Comparison of ENCODE assay signal across 1 cellular context in genomic region chr3:98986073-98986472, GRCh38.
TF ChIP-seq lines count a peak whose summit lies in the region.

No MANE protein-coding gene starts in this region.

TF ChIP-seq in HEK293, 187 proteins besides CTCF, POLR2A, EP300 and RAD21 (continued from another document and continues in another):
- TF ChIP-seq ZFHX2 (tag by site-specific recombination; conservative IDR thresholded peaks at IDR 0.05) (no peak), ZNF513 (tag by site-specific recombination; IDR thresholded peaks at IDR 0.05) (no peak), TCF7L2 (IDR thresholded peaks at IDR 0.05; ENCODE audit: borderline replicate concordance, low read depth, low read length) (no peak), ZNF248 (tag by site-specific recombination; IDR thresholded peaks at IDR 0.05) (no peak), ZNF837 (tag by site-specific recombination; IDR thresholded peaks at IDR 0.05) (no peak), ZBTB49 (tag by site-specific recombination; IDR thresholded peaks at IDR 0.05; ENCODE audit: low read depth) (no peak), ZSCAN16 (tag by site-specific recombination; IDR thresholded peaks at IDR 0.05) (no peak), ZNF239 (tag by site-specific recombination; IDR thresholded peaks at IDR 0.05) (no peak), MEIS1 (CRISPR knock-in tag; IDR thresholded peaks at IDR 0.05; ENCODE audit: borderline replicate concordance) (no peak), ZNF664 (tag by site-specific recombination; IDR thresholded peaks at IDR 0.05) (no peak), PBX3 (CRISPR knock-in tag; IDR thresholded peaks at IDR 0.05) (no peak), HOXD13 (CRISPR knock-in tag; IDR thresholded peaks at IDR 0.05; ENCODE audit: borderline replicate concordance) (no peak), ZNF488 (tag by site-specific recombination; IDR thresholded peaks at IDR 0.05) (no peak), ZNF596 (tag by site-specific recombination; IDR thresholded peaks at IDR 0.05) (no peak), ZNF776 (tag by site-specific recombination; IDR thresholded peaks at IDR 0.05; ENCODE audit: borderline replicate concordance) (no peak), ZNF211 (tag by site-specific recombination; IDR thresholded peaks at IDR 0.05; ENCODE audit: low read depth) (no peak), ZNF843 (tag by site-specific recombination; IDR thresholded peaks at IDR 0.05) (peak; percentile 64), ZNF398 (tag by site-specific recombination; IDR thresholded peaks at IDR 0.05) (no peak), ZNF707 (tag by site-specific recombination; IDR thresholded peaks at IDR 0.05) (no peak), ZNF37A (tag by site-specific recombination; IDR thresholded peaks at IDR 0.05) (no peak), ZNF335 (tag by site-specific recombination; conservative IDR thresholded peaks at IDR 0.05) (no peak), ZNF366 (tag by site-specific recombination; conservative IDR thresholded peaks at IDR 0.05) (peak; percentile 90), KLF10 (tag by site-specific recombination; IDR thresholded peaks at IDR 0.05) (peak; percentile 82; the same call in 1 of the 2 replicates), SCRT2 (tag by site-specific recombination; IDR thresholded peaks at IDR 0.05) (peak; percentile 60), ZNF223 (tag by site-specific recombination; IDR thresholded peaks at IDR 0.05) (no peak), ZNF701 (tag by site-specific recombination; IDR thresholded peaks at IDR 0.05) (no peak), ZNF175 (tag by site-specific recombination; IDR thresholded peaks at IDR 0.05) (no peak), ZNF404 (tag by site-specific recombination; IDR thresholded peaks at IDR 0.05) (no peak), ZNF433 (tag by site-specific recombination; IDR thresholded peaks at IDR 0.05; ENCODE audit: low read depth) (no peak), YY1 (tag by site-specific recombination; IDR thresholded peaks at IDR 0.05) (no peak), ZNF423 (tag by site-specific recombination; IDR thresholded peaks at IDR 0.05) (no peak), ZNF560 (tag by site-specific recombination; IDR thresholded peaks at IDR 0.05; ENCODE audit: borderline replicate concordance) (no peak), ZNF677 (tag by site-specific recombination; IDR thresholded peaks at IDR 0.05) (no peak), ZNF624 (tag by site-specific recombination; IDR thresholded peaks at IDR 0.05) (no peak), ZNF654 (tag by site-specific recombination; IDR thresholded peaks at IDR 0.05; ENCODE audit: low read depth) (no peak), ZNF549 (tag by site-specific recombination; IDR thresholded peaks at IDR 0.05) (no peak), ZNF529 (tag by site-specific recombination; IDR thresholded peaks at IDR 0.05; ENCODE audit: insufficient replicate concordance) (no peak), ZXDB (tag by site-specific recombination; IDR thresholded peaks at IDR 0.05) (peak; percentile 56; the same call in 1 of the 2 replicates), ZNF48 (tag by site-specific recombination; IDR thresholded peaks at IDR 0.05) (no peak), ZNF521 (tag by site-specific recombination; IDR thresholded peaks at IDR 0.05) (no peak), KLF8 (tag by site-specific recombination; IDR thresholded peaks at IDR 0.05) (peak; percentile 73), ZFP3 (tag by site-specific recombination; IDR thresholded peaks at IDR 0.05; ENCODE audit: low read depth) (no peak), ZNF670 (tag by site-specific recombination; IDR thresholded peaks at IDR 0.05; ENCODE audit: low read depth) (no peak), ZNF157 (tag by site-specific recombination; IDR thresholded peaks at IDR 0.05) (no peak), ZNF416 (tag by site-specific recombination; IDR thresholded peaks at IDR 0.05) (no peak), ZNF558 (tag by site-specific recombination; IDR thresholded peaks at IDR 0.05) (peak; percentile 79; the same call in 1 of the 2 replicates), ZNF768 (tag by site-specific recombination; IDR thresholded peaks at IDR 0.05) (no peak), HOXC10 (CRISPR knock-in tag; IDR thresholded peaks at IDR 0.05) (no peak), TRIM28 (IDR thresholded peaks at IDR 0.05; ENCODE audit: borderline replicate concordance, low read length) (peak; percentile 64; the same call in 1 of the 2 replicates), ZNF555 (tag by site-specific recombination; conservative IDR thresholded peaks at IDR 0.05) (no peak), HIC1 (tag by site-specific recombination; IDR thresholded peaks at IDR 0.05) (peak; percentile 50; the same call in 1 of the 2 replicates), ZNF580 (tag by site-specific recombination; IDR thresholded peaks at IDR 0.05) (no peak), AEBP2 (tag by site-specific recombination; IDR thresholded peaks at IDR 0.05; ENCODE audit: borderline replicate concordance) (no peak), ZNF169 (tag by site-specific recombination; IDR thresholded peaks at IDR 0.05) (no peak), ZNF473 (tag by site-specific recombination; IDR thresholded peaks at IDR 0.05) (no peak), KLF16 (tag by site-specific recombination; IDR thresholded peaks at IDR 0.05) (no peak), OVOL3 (tag by site-specific recombination; IDR thresholded peaks at IDR 0.05) (no peak), MYNN (tag by site-specific recombination; IDR thresholded peaks at IDR 0.05; ENCODE audit: borderline replicate concordance) (no peak), WT1 (tag by site-specific recombination; IDR thresholded peaks at IDR 0.05) (peak; percentile 95), ZNF292 (tag by site-specific recombination; IDR thresholded peaks at IDR 0.05; ENCODE audit: borderline replicate concordance, low read depth) (no peak), YY2 (tag by site-specific recombination; IDR thresholded peaks at IDR 0.05) (no peak), EGR2 (tag by site-specific recombination; IDR thresholded peaks at IDR 0.05; ENCODE audit: low read depth) (no peak), GFI1B (tag by site-specific recombination; IDR thresholded peaks at IDR 0.05) (no peak), KLF7 (tag by site-specific recombination; IDR thresholded peaks at IDR 0.05; ENCODE audit: borderline replicate concordance) (no peak), ZNF26 (tag by site-specific recombination; IDR thresholded peaks at IDR 0.05) (no peak), ZNF394 (tag by site-specific recombination; IDR thresholded peaks at IDR 0.05; ENCODE audit: borderline replicate concordance) (peak; percentile 81)
